1 cellular context compared by ENCODE assay signal in genomic region chr7:34067406-34067805, GRCh38.
TF ChIP-seq lines count a peak whose summit lies in the region.

No MANE protein-coding gene starts in this region.

TF ChIP-seq in IMR-90, 13 proteins besides CTCF, POLR2A, EP300 and RAD21:
- TF ChIP-seq FOS (IDR thresholded peaks at IDR 0.05; ENCODE audit: low read depth, low read length) (no peak), RFX5 (IDR thresholded peaks at IDR 0.05; ENCODE audit: low read depth, low read length) (no peak), MAZ (IDR thresholded peaks at IDR 0.05; ENCODE audit: borderline replicate concordance, low read depth, low read length) (no peak), NFE2L2 (IDR thresholded peaks at IDR 0.05; ENCODE audit: low read depth, low read length) (no peak), SMC3 (IDR thresholded peaks at IDR 0.05; ENCODE audit: low read depth, low read length) (no peak), ELK1 (IDR thresholded peaks at IDR 0.05; ENCODE audit: borderline replicate concordance, low read depth, low read length) (no peak), MAFK (IDR thresholded peaks at IDR 0.05; ENCODE audit: low read depth, low read length) (no peak), CEBPB (IDR thresholded peaks at IDR 0.05; ENCODE audit: low read depth, low read length) (no peak), BHLHE40 (IDR thresholded peaks at IDR 0.05; ENCODE audit: low read depth, low read length) (no peak), USF2 (IDR thresholded peaks at IDR 0.05; ENCODE audit: low read depth, low read length) (no peak), RCOR1 (IDR thresholded peaks at IDR 0.05; ENCODE audit: insufficient replicate concordance, low read length) (no peak), MXI1 (IDR thresholded peaks at IDR 0.05; ENCODE audit: borderline replicate concordance, low read depth, low read length) (no peak), CHD1 (IDR thresholded peaks at IDR 0.05; ENCODE audit: low read depth, low read length) (no peak)
